In the genomic region with DNA sequence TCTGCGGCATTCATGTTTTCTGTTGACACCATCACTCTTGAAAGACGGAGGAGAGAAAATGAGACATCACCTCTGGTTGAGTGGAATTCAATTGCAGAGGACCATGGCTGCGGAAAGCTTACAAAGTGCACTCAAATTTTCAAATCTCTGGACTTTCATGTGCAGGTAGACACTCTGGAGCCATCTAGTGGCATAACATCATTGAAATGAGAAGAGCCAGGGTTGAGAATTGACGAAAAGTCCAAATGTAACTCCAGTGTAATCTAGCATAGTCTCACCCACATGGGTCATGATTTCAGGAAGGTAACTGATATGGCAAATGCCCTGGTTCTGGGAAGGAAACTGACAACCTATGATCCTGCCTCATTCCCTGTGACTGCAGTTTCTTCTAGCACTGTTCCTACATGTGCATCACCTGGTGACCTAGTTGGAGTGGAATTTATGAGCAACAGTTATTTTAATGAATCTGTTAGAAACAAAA, we compare ENCODE assay signal across 9 cellular contexts.
DNase-seq lines count a peak whose midpoint lies in the region; ATAC-seq and TF ChIP-seq lines count a peak whose summit lies in the region.
"Had no signal": no experiment of that assay in that cellular context is flagged by ENCODE, and none has a peak within 500 bp of the region (broad histone marks: within the 10 kb centered on the region; RNA-seq: fewer than 3 reads in every experiment).

No MANE protein-coding gene starts in this region.

- in situ Hi-C loops in KBM-7 (cut with MboI; ENCODE audit: low pct_unique_long_range_greater_than_20kb, low sequenced_read_pairs), result no loop called here

- H3K9me3 Mint-ChIP-seq in activated T-cell treated with anti-CD3 and anti-CD28 coated beads, Interleukin-2, amount 50 U/mL, for 24 hours, result peaks cover 10% of the 10 kb centered on the region
- H3K9me3 Mint-ChIP-seq in T-helper 2 cell treated with Interferon-gamma antibody and Interleukin-4, amounts not matched to agents 5 μg/mL and 100 μg/mL, for 36 hours, result peaks cover 8% of the 10 kb centered on the region

- peak; percentile 54 for TF ChIP-seq CTCF in GM12865 (IDR thresholded peaks at IDR 0.05; ENCODE audit: insufficient read depth, low read depth, low read length, missing control alignments)
- peak; percentile 82 for TF ChIP-seq CTCF in VCaP (conservative IDR thresholded peaks at IDR 0.05)

- no peaks in the 10 kb centered on the region for H3K4me1 Mint-ChIP-seq in activated T-cell treated with anti-CD3 and anti-CD28 coated beads, Interleukin-2, amount 50 U/mL, for 24 hours (ENCODE audit: low read depth)
- no peaks in the 10 kb centered on the region for H3K4me1 Mint-ChIP-seq in T-helper 2 cell treated with Interferon-gamma antibody and Interleukin-4, amounts not matched to agents 5 μg/mL and 100 μg/mL, for 36 hours (ENCODE audit: low read depth)

- no peak overlapping the region for H3K4me3 ChIP-seq in GM12865 (ENCODE audit: low read depth, low read length)

- intact Hi-C loops in left colon (cut with DNase I, micrococcal nuclease), result no loop called here

- H3K27ac ChIP-seq in VCaP, result no peak overlapping the region
- H3K27ac ChIP-seq: parathyroid adenoma had no signal

- ATAC-seq in left colon, result peak; percentile 31

- H3K4me3 Mint-ChIP-seq in activated T-cell treated with anti-CD3 and anti-CD28 coated beads, Interleukin-2, amount 50 U/mL, for 24 hours, result no peak overlapping the region
- no peak overlapping the region for H3K4me3 Mint-ChIP-seq in T-helper 2 cell treated with Interferon-gamma antibody and Interleukin-4, amounts not matched to agents 5 μg/mL and 100 μg/mL, for 36 hours

- no peaks in the 10 kb centered on the region for H3K36me3 Mint-ChIP-seq in activated T-cell treated with anti-CD3 and anti-CD28 coated beads, Interleukin-2, amount 50 U/mL, for 24 hours (ENCODE audit: low read depth)
- H3K36me3 Mint-ChIP-seq in T-helper 2 cell treated with Interferon-gamma antibody and Interleukin-4, amounts not matched to agents 5 μg/mL and 100 μg/mL, for 36 hours (ENCODE audit: low read depth), result no peaks in the 10 kb centered on the region

- DNase-seq in GM12865 (ENCODE audit: low read depth) (peak; percentile 35), KBM-7 (peak; percentile 19), left colon (no peak), NCI-H1048 (lab: John Stamatoyannopoulos, UW) (no peak), NCI-H2029 treated with DMSO at 0.1 percent for 48 hours (lab: John Stamatoyannopoulos, UW) (no peak)
- no peak for DNase-seq in activated T-cell treated with anti-CD3 and anti-CD28 coated beads, Interleukin-2, amount 50 U/mL, for 24 hours
- DNase-seq in T-helper 2 cell treated with Interferon-gamma antibody and Interleukin-4, amounts not matched to agents 5 μg/mL and 100 μg/mL, for 36 hours (ENCODE audit: low spot score), result no peak

- no peaks in the 10 kb centered on the region for H3K27me3 Mint-ChIP-seq in activated T-cell treated with anti-CD3 and anti-CD28 coated beads, Interleukin-2, amount 50 U/mL, for 24 hours
- H3K27me3 Mint-ChIP-seq in T-helper 2 cell treated with Interferon-gamma antibody and Interleukin-4, amounts not matched to agents 5 μg/mL and 100 μg/mL, for 36 hours (ENCODE audit: low read depth), result no peaks in the 10 kb centered on the region

- H3K27ac Mint-ChIP-seq in activated T-cell treated with anti-CD3 and anti-CD28 coated beads, Interleukin-2, amount 50 U/mL, for 24 hours, result no peak overlapping the region
- H3K27ac Mint-ChIP-seq in T-helper 2 cell treated with Interferon-gamma antibody and Interleukin-4, amounts not matched to agents 5 μg/mL and 100 μg/mL, for 36 hours, result no peak overlapping the region

Comparison
In these comparisons a context has a peak if more than half of its experiments do, and no peak if none do; other contexts are left out.
1. DNase-seq: peak in GM12865 (single experiment) and KBM-7 (single experiment); none in left colon (0 of 2), NCI-H1048 (single experiment), activated T-cell treated with anti-CD3 and anti-CD28 coated beads, Interleukin-2, amount 50 U/mL, for 24 hours (single experiment), T-helper 2 cell treated with Interferon-gamma antibody and Interleukin-4, amounts not matched to agents 5 μg/mL and 100 μg/mL, for 36 hours (single experiment) and NCI-H2029 treated with DMSO at 0.1 percent for 48 hours (single experiment).